ENCODE assay signal across 8 cellular contexts in genomic region chr17:49575524-49576120, GRCh38. TPM values are rescaled to one million over a fixed set of nuclear protein-coding genes. Genes with fewer than 3 reads are reported as not detected.
DNase-seq lines count a peak whose midpoint lies in the region; ATAC-seq, FAIRE-seq and TF ChIP-seq lines count a peak whose summit lies in the region.

NXPH3 (plus strand) TSS chr17:49575871; CDS start chr17:49576220, 349 bp downstream.

- H3K4me1 ChIP-seq in pancreas (peaks cover 0 to 5% (median 0%) of the 10 kb centered on the region in 3 donors), urinary bladder (ENCODE audit: insufficient read depth) (no peaks in the 10 kb centered on the region)

- TF ChIP-seq CTCF in AG04450 (IDR thresholded peaks at IDR 0.05; ENCODE audit: low read depth, low read length): peak; percentile 34; the same call in 1 of the 2 replicates
- TF ChIP-seq CTCF in pancreas (IDR thresholded peaks at IDR 0.05): peak in 2 of 4 donors; percentile 13 to 29

- 3% methylated on average over 33 to 78 of the region's 78 CpGs for WGBS in pancreas, 2 donors
- whole genome bisulfite sequencing in urinary bladder: 1% methylated on average over 78 of the region's 78 CpGs

- no peak for DNase-seq in AG04450 (ENCODE audit: low read depth, low spot score)
- DNase-seq in GOT3 (lab: John Stamatoyannopoulos, UW): peak; percentile 15
- peak; percentile 41 for DNase-seq in activated effector memory CD4-positive, alpha-beta T cell treated with Interleukin-2 at 50 U/mL for 16 hours
- peak; percentile 81 for DNase-seq in germinal center (ENCODE audit: low spot score)
- peak in 5 of 6 donors; percentile 44 to 87 (median 61) for DNase-seq in pancreas
- DNase-seq in GF-D8 (lab: John Stamatoyannopoulos, UW): no peak

- peak; percentile 47 to 81 (median 73) for ATAC-seq in pancreas

- no peak for FAIRE-seq in pancreas (lab: Jason Lieb, UNC)

- intact Hi-C loops in pancreas (cut with DNase I): loop anchor here in 1 of 3 donors (5.0 to 10.0 kb wide), 2 partner anchors 52 to 199 kb away; no protein-coding TSS in a partner anchor

- H3K4me3 ChIP-seq in AG04450 (ENCODE audit: low read depth, low read length) (peak within 1 kb of the TSS; percentile 66), pancreas (peak within 1 kb of the TSS; percentile 12 to 51 (median 24)), urinary bladder (ENCODE audit: low read depth, low read length) (peak within 1 kb of the TSS; percentile 62)

- H3K36me3 ChIP-seq in pancreas (no peaks in the 10 kb centered on the region), urinary bladder (ENCODE audit: insufficient read depth) (no peaks in the 10 kb centered on the region)

- H3K27ac ChIP-seq in AG04450 (ENCODE audit: low read depth, low read length) (no peak within 1 kb of the TSS), pancreas (no peak within 1 kb of the TSS), urinary bladder (ENCODE audit: low read depth) (peak within 1 kb of the TSS; percentile 66)

- POLR2A ChIA-PET in AG04450 (lab: Yijun Ruan, JAX): no interaction called here

- CTCF ChIA-PET in AG04450 (lab: Charles Lee): interaction anchor here (0.6 to 1.4 kb wide), 10 partner anchors 10 to 439 kb away, joined by 3 to 6 read pairs (median 3); no protein-coding TSS in a partner anchor

- no peaks in the 10 kb centered on the region; the same call in 1 of the 2 replicates for H3K9me3 ChIP-seq in AG04450 (ENCODE audit: control insufficient read depth, insufficient read depth, low read length)
- H3K9me3 ChIP-seq in pancreas: no peaks in the 10 kb centered on the region

- H3K27me3 ChIP-seq in AG04450 (ENCODE audit: control insufficient read depth, insufficient read depth, low read length) (peaks cover 37% of the 10 kb centered on the region), pancreas (no peaks in the 10 kb centered on the region)

TF ChIP-seq in PFSK-1, 5 proteins besides CTCF, POLR2A, EP300 and RAD21:
- no peak for TF ChIP-seq TAF1 (IDR thresholded peaks at IDR 0.05; ENCODE audit: borderline replicate concordance, insufficient read depth, low read length)
- TF ChIP-seq FOXP2 (optimal IDR thresholded peaks at IDR 0.05; ENCODE audit: borderline replicate concordance, extremely low read depth, extremely low read length, insufficient read depth): peak; percentile 8
- TF ChIP-seq SIN3A (IDR thresholded peaks at IDR 0.05; ENCODE audit: borderline replicate concordance, insufficient read depth, low read length): no peak
- no peak for TF ChIP-seq REST (IDR thresholded peaks at IDR 0.05; ENCODE audit: insufficient read depth in 1 of 2, low read depth in 2 of 2, low read length in 2 of 2)
- TF ChIP-seq POLR2AphosphoS5 (IDR thresholded peaks at IDR 0.05; ENCODE audit: low read depth, low read length): no peak
TF ChIP-seq in PFSK-1: peak in this region for 1.

RNA-seq across cellular contexts. Expression of gene NXPH3, which starts in this region (rescaled TPM):
- polyA plus RNA-seq in AG04450 (2011; rRNA removed): 0.20 and 0.27 TPM in 2 replicates
- polyA minus RNA-seq in AG04450 (2011; rRNA and poly(A)+ RNA removed): 0.26 and 0.28 TPM in 2 replicates
- not detected for polyA plus RNA-seq in PFSK-1 (2012; ENCODE audit: insufficient read length, low read depth)
- under 1 TPM; 0.19 to 0.62 (median 0.23) TPM for total RNA-seq in pancreas
- polyA plus RNA-seq in pancreas: 1 to 10 TPM in 1 of 2 donors, under 1 TPM in 1; 0.42 to 1.1 TPM
- total RNA-seq in urinary bladder: 1.6 TPM
- 26.4 TPM for polyA plus RNA-seq in urinary bladder

Comparison
In these comparisons a context has a peak if more than half of its experiments do, and no peak if none do; other contexts are left out.
1. RNA of gene NXPH3 (polyA plus RNA-seq): 26.4 TPM in urinary bladder (single experiment); 0.42 to 1.1 TPM in pancreas and 0.20 to 0.27 TPM in AG04450; every median in the first group is over 10 times any median in the second.
2. DNase-seq: peak in GOT3 (single experiment), activated effector memory CD4-positive, alpha-beta T cell treated with Interleukin-2 at 50 U/mL for 16 hours (single experiment), germinal center (single experiment) and pancreas (5 of 6); none in AG04450 (single experiment) and GF-D8 (single experiment).
3. Peak in every context shown above with its lines, with median percentiles within 50 percentile points of each other: H3K4me3 ChIP-seq.